1 cellular context compared by ENCODE assay signal in the genomic region with DNA sequence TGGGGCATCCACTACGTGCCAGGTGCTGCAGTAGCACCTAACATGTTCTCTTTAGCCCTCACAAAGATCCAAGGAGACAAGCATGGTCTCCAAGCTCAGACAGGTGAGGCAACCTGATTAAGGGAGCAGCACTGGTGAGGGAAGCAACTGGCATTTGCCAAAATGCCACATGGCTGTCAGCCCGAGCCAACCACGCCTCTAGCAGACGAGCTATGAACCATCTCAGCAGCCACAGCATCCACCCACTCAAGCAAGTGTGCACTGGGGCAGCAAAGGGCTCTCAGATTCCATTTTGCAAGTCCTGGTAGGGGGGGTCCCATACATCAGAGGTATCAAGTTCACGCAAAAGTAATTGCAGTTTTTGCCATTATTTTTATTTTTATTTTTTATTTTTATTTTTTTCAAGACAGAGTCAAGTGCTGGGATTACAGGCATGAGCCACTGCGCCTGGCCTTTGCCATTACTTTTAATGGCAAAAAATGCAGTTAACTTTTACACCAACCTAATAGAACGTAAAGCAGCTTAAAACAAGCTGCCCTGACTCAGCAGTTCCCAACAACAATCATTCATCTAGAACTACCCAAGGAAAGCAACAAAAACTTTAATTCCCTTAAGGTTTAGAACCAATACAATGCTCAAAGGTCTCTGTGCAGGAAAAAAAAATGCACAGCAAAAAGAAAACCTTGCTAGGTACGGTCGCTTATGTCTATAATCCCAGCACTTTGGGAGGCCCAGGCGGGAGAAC.
A peak's percentile ranks its signal among the peaks of the same experiment; 100 is the strongest.
TF ChIP-seq lines count a peak whose summit lies in the region.

No MANE protein-coding gene starts in this region.

TF ChIP-seq in K562, 482 proteins besides CTCF, POLR2A, EP300 and RAD21 (continued from another document):
- TF ChIP-seq, protein P1, sequence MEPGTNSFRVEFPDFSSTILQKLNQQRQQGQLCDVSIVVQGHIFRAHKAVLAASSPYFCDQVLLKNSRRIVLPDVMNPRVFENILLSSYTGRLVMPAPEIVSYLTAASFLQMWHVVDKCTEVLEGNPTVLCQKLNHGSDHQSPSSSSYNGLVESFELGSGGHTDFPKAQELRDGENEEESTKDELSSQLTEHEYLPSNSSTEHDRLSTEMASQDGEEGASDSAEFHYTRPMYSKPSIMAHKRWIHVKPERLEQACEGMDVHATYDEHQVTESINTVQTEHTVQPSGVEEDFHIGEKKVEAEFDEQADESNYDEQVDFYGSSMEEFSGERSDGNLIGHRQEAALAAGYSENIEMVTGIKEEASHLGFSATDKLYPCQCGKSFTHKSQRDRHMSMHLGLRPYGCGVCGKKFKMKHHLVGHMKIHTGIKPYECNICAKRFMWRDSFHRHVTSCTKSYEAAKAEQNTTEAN (CRISPR knock-in tag; IDR thresholded peaks at IDR 0.05) = no peak
- TF ChIP-seq MAFF (IDR thresholded peaks at IDR 0.05; ENCODE audit: low read length) = peak; percentile 68; the same call in 1 of the 2 replicates
- peak; percentile 94 for TF ChIP-seq ZNF316 (IDR thresholded peaks at IDR 0.05)
- peak; percentile 47; the same call in 1 of the 2 replicates for TF ChIP-seq MAFK (IDR thresholded peaks at IDR 0.05; ENCODE audit: low read length)
- peak; percentile 82 for TF ChIP-seq C11orf30 (IDR thresholded peaks at IDR 0.05; ENCODE audit: low read depth)
- peak; percentile 73 for TF ChIP-seq MAFG (tag; conservative IDR thresholded peaks at IDR 0.05)
- TF ChIP-seq CEBPB (tag; IDR thresholded peaks at IDR 0.05) = no peak
TF ChIP-seq in K562: peak in this region for 7.
